8 cellular contexts compared by ENCODE assay signal in genomic region chr22:23750744-23751440, GRCh38. TPM values are rescaled to one million over a fixed set of nuclear protein-coding genes. Genes with fewer than 3 reads are reported as not detected.
A peak's percentile ranks its signal among the peaks of the same experiment; 100 is the strongest.
DNase-seq lines count a peak whose midpoint lies in the region; ATAC-seq and TF ChIP-seq lines count a peak whose summit lies in the region.

ZNF70 (minus strand) TSS chr22:23751112; CDS start chr22:23745140, 5,972 bp downstream.

- H3K9ac ChIP-seq in duodenal mucosa (ENCODE audit: low read depth in 1 of 2, low read length in 2 of 2) = peak within 1 kb of the TSS; percentile 90

- peak within 1 kb of the TSS; percentile 89 for H3K27ac ChIP-seq in duodenal mucosa (ENCODE audit: low read depth, low read length)
- H3K27ac ChIP-seq in lower lobe of right lung = peak within 1 kb of the TSS; percentile 93

- CTCF ChIA-PET in AG04449 (lab: Yijun Ruan, JAX) = interaction anchor here (0.9 to 2.0 kb wide), 3 partner anchors 13 to 17 kb away, joined by 3 to 10 read pairs (median 3); partner anchors contain the start of gene CHCHD10

- peaks cover 11 to 19% of the 10 kb centered on the region in 2 donors for H3K4me1 ChIP-seq in duodenal mucosa (ENCODE audit: control insufficient read depth in 1 of 2, insufficient read depth in 2 of 2, low read length in 2 of 2)
- peaks cover 14% of the 10 kb centered on the region for H3K4me1 ChIP-seq in lower lobe of right lung

- POLR2A ChIA-PET in AG04449 (lab: Yijun Ruan, JAX) = no interaction called here

- H3K36me3 ChIP-seq in duodenal mucosa (ENCODE audit: control insufficient read depth in 1 of 2, insufficient read depth in 2 of 2, low read length in 2 of 2) (no peaks in the 10 kb centered on the region), lower lobe of right lung (no peaks in the 10 kb centered on the region)

- TF ChIP-seq CTCF in AG04449 (IDR thresholded peaks at IDR 0.05; ENCODE audit: insufficient read depth, low read length, missing control alignments) (peak; percentile 37), lower lobe of right lung (IDR thresholded peaks at IDR 0.05) (peak; percentile 35)

- DNase-seq in AG04449 (ENCODE audit: low read depth, low spot score) (no peak), NCI-H748 (lab: John Stamatoyannopoulos, UW; ENCODE audit: unreplicated experiment) (peak; percentile 89), lower lobe of right lung (peak; percentile 95)
- peak; percentile 74 to 77 for DNase-seq in activated CD4-positive, alpha-beta T cell treated with anti-CD3 and anti-CD28 coated beads, Interleukin-2, amount 50 U/mL, for 48 hours
- peak; percentile 58 to 80 (median 72) for DNase-seq in stimulated activated CD4-positive, alpha-beta T cell treated with anti-CD3 and anti-CD28 coated beads, TNF-alpha, amount 100 ng/mL, for 24 hours (ENCODE audit: low read depth in 3 of 3)

- no peaks in the 10 kb centered on the region for H3K9me3 ChIP-seq in duodenal mucosa (ENCODE audit: control insufficient read depth in 1 of 2, low read length in 2 of 2)
- H3K9me3 ChIP-seq in lower lobe of right lung = no peaks in the 10 kb centered on the region

- ATAC-seq in GM18867 (IDR thresholded peaks at IDR 0.05; ENCODE audit: unreplicated experiment) = peak; percentile 81
- ATAC-seq in HG03175 (IDR thresholded peaks at IDR 0.05; ENCODE audit: unreplicated experiment) = peak; percentile 77
- ATAC-seq in lower lobe of right lung = peak; percentile 98 to 99

- H3K27me3 ChIP-seq in duodenal mucosa (ENCODE audit: control insufficient read depth in 1 of 2, insufficient read depth in 2 of 2, low read length in 2 of 2) (no peaks in the 10 kb centered on the region), lower lobe of right lung (ENCODE audit: low read depth) (no peaks in the 10 kb centered on the region)

- intact Hi-C loops in lower lobe of right lung (cut with DNase I) = no loop called here

- H3K4me3 ChIP-seq in AG04449 (ENCODE audit: low read depth, low read length) = peak within 1 kb of the TSS; percentile 78
- peak within 1 kb of the TSS; percentile 87 to 94 for H3K4me3 ChIP-seq in duodenal mucosa (ENCODE audit: low read depth in 1 of 2, low read length in 2 of 2)
- peak within 1 kb of the TSS; percentile 70 for H3K4me3 ChIP-seq in lower lobe of right lung

RNA-seq across cellular contexts. Expression of gene ZNF70, which starts in this region (rescaled TPM):
- total RNA-seq in lower lobe of right lung = 5.7 TPM
